ENCODE assay signal across 24 cellular contexts in genomic region chr12:70011353-70011752, GRCh38.
"Had no signal": no experiment of that assay in that cellular context is flagged by ENCODE, and none has a peak within 500 bp of the region (broad histone marks: within the 10 kb centered on the region; RNA-seq: fewer than 3 reads in every experiment).

No MANE protein-coding gene starts in this region.

- H3K27me3 ChIP-seq: MG63, SJSA1 had no signal

- H3K9me3 ChIP-seq: SJSA1 had no signal

- H3K36me3 ChIP-seq: MG63, SJSA1 had no signal

- H3K4me3 ChIP-seq: MG63, SJSA1, SK-N-MC had no signal

- DNase-seq: IMR-90, Karpas-422, KG1, MG63, NCI-H1092, NCI-H1105 treated with DMSO at 0.1 percent for 48 hours, NCI-H1417 treated with DMSO at 0.1 percent for 48 hours, NCI-H146, NCI-H187, NCI-H2029, NCI-H2081 treated with DMSO at 0.1 percent for 48 hours, NCI-H2171, NCI-H226, NCI-H446, NCI-H524, NCI-H526 treated with DMSO at 0.1 percent for 48 hours, NCI-H748 treated with DMSO at 0.1 percent for 48 hours, OCI-M1, Right ventricle myocardium superior, RPMI8226, SIG-M5 had no signal

- H3K4me1 ChIP-seq: SJSA1 had no signal

- ATAC-seq: HepG2 had no signal

- H3K27ac ChIP-seq: SJSA1, SK-N-MC had no signal
